18 cellular contexts compared by ENCODE assay signal in the genomic region with DNA sequence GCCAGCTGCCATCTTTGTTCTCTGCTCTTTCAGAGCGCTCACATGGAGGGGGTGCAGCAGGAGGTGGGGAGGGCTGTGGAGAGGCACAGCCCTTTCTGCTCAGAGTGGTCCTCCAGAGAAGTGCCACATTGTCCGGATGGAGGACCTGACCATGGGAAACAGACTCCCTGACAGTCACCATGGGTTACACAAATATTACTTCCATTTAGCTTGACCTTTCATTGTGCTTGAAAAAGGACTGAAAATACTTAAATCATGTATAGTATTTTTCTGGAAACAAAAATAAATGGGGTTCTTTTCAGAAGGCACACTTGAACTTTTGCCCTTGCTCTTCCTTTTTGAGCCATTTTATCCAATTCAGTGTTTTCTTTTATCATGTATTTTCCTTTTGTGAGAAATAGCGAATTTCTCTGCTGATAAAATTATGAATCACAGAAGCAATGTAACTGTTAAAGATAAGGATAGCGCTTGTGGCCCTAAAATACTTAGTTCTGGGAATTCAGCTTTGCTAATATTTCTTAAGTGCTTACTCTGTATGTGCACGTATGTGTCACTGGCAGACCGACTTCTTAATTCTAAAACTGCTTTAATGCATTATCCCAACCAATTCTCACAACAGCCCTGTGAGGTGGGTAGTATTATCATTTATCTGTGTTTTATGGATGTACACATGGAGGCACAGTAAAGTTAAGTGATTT. TPM values are rescaled to one million over a fixed set of nuclear protein-coding genes. Genes with fewer than 3 reads are reported as not detected.
DNase-seq lines count a peak whose midpoint lies in the region; ATAC-seq, FAIRE-seq and TF ChIP-seq lines count a peak whose summit lies in the region.
"Had no signal": no experiment of that assay in that cellular context is flagged by ENCODE, and none has a peak within 500 bp of the region (broad histone marks: within the 10 kb centered on the region; RNA-seq: fewer than 3 reads in every experiment).

No MANE protein-coding gene starts in this region.

- no peaks in the 10 kb centered on the region for H3K27me3 ChIP-seq in neural progenitor cell
- H3K27me3 ChIP-seq in suprapubic skin, result no peaks in the 10 kb centered on the region
- H3K27me3 ChIP-seq: upper lobe of right lung had no signal

- no peak overlapping the region for H3K27ac ChIP-seq in neural progenitor cell
- H3K27ac ChIP-seq in suprapubic skin, result no peak overlapping the region
- H3K27ac ChIP-seq: upper lobe of right lung had no signal

- H3K27me3 Mint-ChIP-seq in T-helper 17 cell, result no peaks in the 10 kb centered on the region
- peaks cover 2% of the 10 kb centered on the region for H3K27me3 Mint-ChIP-seq in endothelial cell (ENCODE audit: unreplicated experiment)
- no peaks in the 10 kb centered on the region for H3K27me3 Mint-ChIP-seq in neural progenitor cell (ENCODE audit: insufficient read depth, low read depth)
- H3K27me3 Mint-ChIP-seq: CD4-positive, alpha-beta T cell; naive thymus-derived CD4-positive, alpha-beta T cell had no signal

- H3K9ac ChIP-seq in neural progenitor cell, result no peak overlapping the region

- H4K20me1 ChIP-seq in neural progenitor cell (ENCODE audit: low read depth), result no peaks in the 10 kb centered on the region

- H3K36me3 Mint-ChIP-seq in T-helper 17 cell (ENCODE audit: low read depth) (no peaks in the 10 kb centered on the region), endothelial cell (ENCODE audit: low read depth, unreplicated experiment) (peaks cover 9% of the 10 kb centered on the region), neural progenitor cell (peaks cover 23% of the 10 kb centered on the region)

- H3K9me3 Mint-ChIP-seq in endothelial cell (ENCODE audit: unreplicated experiment) (no peaks in the 10 kb centered on the region), neural progenitor cell (peaks cover 18% of the 10 kb centered on the region)
- H3K9me3 Mint-ChIP-seq: CD4-positive, alpha-beta T cell had no signal

- no peak overlapping the region for H2AFZ ChIP-seq in neural progenitor cell (replicated peaks)

- H3K4me1 Mint-ChIP-seq in T-helper 17 cell, result peaks cover 3% of the 10 kb centered on the region
- peaks cover 25% of the 10 kb centered on the region for H3K4me1 Mint-ChIP-seq in endothelial cell (ENCODE audit: unreplicated experiment)
- peaks cover 52% of the 10 kb centered on the region for H3K4me1 Mint-ChIP-seq in neural progenitor cell

- no peak for DNase-seq in GM18507 (ENCODE audit: extremely low spot score, insufficient read length, low read depth)
- DNase-seq in T-helper 17 cell, result no peak
- no peak for DNase-seq in endothelial cell (ENCODE audit: low spot score)
- no peak for DNase-seq in neural progenitor cell (ENCODE audit: low spot score)
- DNase-seq in suprapubic skin (ENCODE audit: low spot score in 2 of 2), result no peak
- no peak for DNase-seq in NCI-H1694 (lab: John Stamatoyannopoulos, UW)
- no peak for DNase-seq in GM20000 (ENCODE audit: low spot score)
- no peak for DNase-seq in LoVo (ENCODE audit: low spot score)
- DNase-seq: activated CD4-positive, alpha-beta T cell treated with anti-CD3 and anti-CD28 coated beads, Interleukin-2, amount 50 U/mL, for 4 hours; activated naive CD4-positive, alpha-beta T cell; CD4-positive, alpha-beta T cell; cortex of kidney; DMS53; erythroblast; mammary epithelial cell; naive thymus-derived CD4-positive, alpha-beta T cell; NCI-H1436 treated with DMSO at 0.1 percent for 48 hours; upper lobe of right lung had no signal

- TF ChIP-seq CTCF in endothelial cell (IDR thresholded peaks at IDR 0.05; ENCODE audit: unreplicated experiment), result no peak
- no peak for TF ChIP-seq CTCF in neural progenitor cell (IDR thresholded peaks at IDR 0.05)
- no peak for TF ChIP-seq CTCF in suprapubic skin (IDR thresholded peaks at IDR 0.05)
- TF ChIP-seq CTCF in GM20000 (IDR thresholded peaks at IDR 0.05; ENCODE audit: extremely low read depth, missing control alignments), result no peak

- H3K4me3 ChIP-seq in neural progenitor cell (no peak overlapping the region), suprapubic skin (no peak overlapping the region)
- H3K4me3 ChIP-seq: upper lobe of right lung had no signal

- H3K36me3 ChIP-seq in neural progenitor cell (no peaks in the 10 kb centered on the region), suprapubic skin (no peaks in the 10 kb centered on the region)
- H3K36me3 ChIP-seq: upper lobe of right lung had no signal

- H3K79me2 ChIP-seq in neural progenitor cell (ENCODE audit: low read depth), result no peaks in the 10 kb centered on the region

- no peak overlapping the region for H3K4me2 ChIP-seq in neural progenitor cell

- H3F3A ChIP-seq in neural progenitor cell (ENCODE audit: low read depth), result no peaks in the 10 kb centered on the region

- H3K4me3 Mint-ChIP-seq in T-helper 17 cell, result no peak overlapping the region
- peak overlapping the region; percentile 11 for H3K4me3 Mint-ChIP-seq in endothelial cell (ENCODE audit: unreplicated experiment)
- no peak overlapping the region for H3K4me3 Mint-ChIP-seq in neural progenitor cell
- H3K4me3 Mint-ChIP-seq: CD4-positive, alpha-beta T cell; naive thymus-derived CD4-positive, alpha-beta T cell had no signal

- H3K4me1 ChIP-seq in neural progenitor cell, result peaks cover 16% of the 10 kb centered on the region
- peaks cover 25% of the 10 kb centered on the region for H3K4me1 ChIP-seq in suprapubic skin

- no peak for ATAC-seq in T-helper 17 cell
- ATAC-seq: naive thymus-derived CD4-positive, alpha-beta T cell; upper lobe of right lung had no signal

- no peak for TF ChIP-seq EP300 in suprapubic skin (IDR thresholded peaks at IDR 0.05)

- WGBS in suprapubic skin, result 92% methylated on average over 6 of the region's 6 CpGs

- TF ChIP-seq POLR2A in suprapubic skin (IDR thresholded peaks at IDR 0.05), result no peak

- H3K9me3 ChIP-seq in T-helper 17 cell (ENCODE audit: control insufficient read depth, low read length, poor library complexity, severe bottlenecking), result peaks cover 2% of the 10 kb centered on the region
- no peaks in the 10 kb centered on the region for H3K9me3 ChIP-seq in neural progenitor cell (ENCODE audit: low read depth)
- no peaks in the 10 kb centered on the region for H3K9me3 ChIP-seq in suprapubic skin
- H3K9me3 ChIP-seq: upper lobe of right lung had no signal

- H3K27ac Mint-ChIP-seq in T-helper 17 cell (peak overlapping the region; percentile 39), endothelial cell (ENCODE audit: unreplicated experiment) (peak overlapping the region; percentile 61), neural progenitor cell (peak overlapping the region; percentile 21)
- H3K27ac Mint-ChIP-seq: CD4-positive, alpha-beta T cell had no signal

- FAIRE-seq in GM18507 (lab: Jason Lieb, UNC), result peak; percentile 5

RNA-seq across cellular contexts. Expression of a gene that starts 34.2 kb away (rescaled TPM):
- total RNA-seq in T-helper 17 cell (1 to 10 TPM; 3.1 to 7.0 TPM), endothelial cell (ENCODE audit: unreplicated experiment) (72.9 TPM), neural progenitor cell (ENCODE audit: low replicate concordance) (18.5 and 29.1 TPM in 2 replicates), suprapubic skin (100 to 1,000 TPM in 1 of 4 donors, 10 to 100 TPM in 3; 39.9 to 104 (median 57.7) TPM)
